23 cellular contexts compared by ENCODE assay signal in the genomic region with DNA sequence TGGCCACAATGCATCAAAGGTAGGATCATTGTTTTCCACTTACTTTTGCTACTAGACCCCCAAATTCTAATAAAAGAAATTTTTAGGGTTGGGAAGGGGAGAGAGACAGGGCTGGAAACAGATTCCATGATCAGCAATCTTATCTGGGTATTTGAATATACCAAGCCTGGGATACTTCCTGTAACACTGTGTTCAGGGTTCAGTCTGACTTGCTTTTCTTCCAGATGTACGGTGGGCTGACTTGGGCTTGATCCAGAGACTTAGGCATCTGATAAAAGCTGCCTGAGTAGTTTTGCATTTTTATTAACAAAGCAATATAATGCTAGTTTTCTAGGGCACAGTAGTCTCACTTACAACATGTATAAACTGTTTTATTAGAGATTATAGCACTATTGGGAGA. TPM values are rescaled to one million over a fixed set of nuclear protein-coding genes. Genes with fewer than 3 reads are reported as not detected.
"Had no signal": no experiment of that assay in that cellular context is flagged by ENCODE, and none has a peak within 500 bp of the region (broad histone marks: within the 10 kb centered on the region; RNA-seq: fewer than 3 reads in every experiment).

No MANE protein-coding gene starts in this region.

- DNase-seq: activated CD4-positive, alpha-beta T cell treated with anti-CD3 and anti-CD28 coated beads for 1 hour; activated gamma-delta T cell; cerebellar nuclear complex; cortex of kidney; hypothalamus; islet precursor cell; left colon; lower lobe of right lung; natural killer cell; pancreas; stimulated activated CD4-positive, alpha-beta T cell treated with anti-CD3 and anti-CD28 coated beads, Interleukin-4, amount 100 ng/mL, for 24 hours; stomach; trophoblast cell; WERI-Rb-1 had no signal

- H3K36me3 Mint-ChIP-seq: activated naive CD4-positive, alpha-beta T cell treated with anti-CD3 and anti-CD28 coated beads, Interleukin-2, amount 50 U/mL, for 24 hours; natural killer cell; stimulated activated effector memory CD8-positive, alpha-beta T cell treated with anti-CD3 and anti-CD28 coated beads, Interleukin-12 subunit alpha, Interleukin-12 subunit beta, amount 100 ng/mL, for 72 hours had no signal

- H3K4me3 ChIP-seq: ascending aorta, lower lobe of right lung, pancreas, stomach had no signal

- H3K4me1 Mint-ChIP-seq: activated naive CD4-positive, alpha-beta T cell treated with anti-CD3 and anti-CD28 coated beads, Interleukin-2, amount 50 U/mL, for 24 hours; natural killer cell; stimulated activated effector memory CD8-positive, alpha-beta T cell treated with anti-CD3 and anti-CD28 coated beads, Interleukin-12 subunit alpha, Interleukin-12 subunit beta, amount 100 ng/mL, for 72 hours had no signal

- H3K4me3 Mint-ChIP-seq: activated naive CD4-positive, alpha-beta T cell treated with anti-CD3 and anti-CD28 coated beads, Interleukin-2, amount 50 U/mL, for 24 hours; natural killer cell; stimulated activated effector memory CD8-positive, alpha-beta T cell treated with anti-CD3 and anti-CD28 coated beads, Interleukin-12 subunit alpha, Interleukin-12 subunit beta, amount 100 ng/mL, for 72 hours had no signal

- H3K4me1 ChIP-seq: ascending aorta, lower lobe of right lung had no signal

- H3K9me3 ChIP-seq: ascending aorta, neutrophil, pancreas had no signal

- H3K9me3 Mint-ChIP-seq: activated naive CD4-positive, alpha-beta T cell treated with anti-CD3 and anti-CD28 coated beads, Interleukin-2, amount 50 U/mL, for 24 hours; stimulated activated effector memory CD8-positive, alpha-beta T cell treated with anti-CD3 and anti-CD28 coated beads, Interleukin-12 subunit alpha, Interleukin-12 subunit beta, amount 100 ng/mL, for 72 hours had no signal

- ATAC-seq: left colon; lower lobe of right lung; natural killer cell; sciatic nerve; stimulated activated effector memory CD8-positive, alpha-beta T cell treated with anti-CD3 and anti-CD28 coated beads, Interleukin-12 subunit alpha, Interleukin-12 subunit beta, amount 100 ng/mL, for 72 hours had no signal

- H3K27ac ChIP-seq: ascending aorta, lower lobe of right lung, neutrophil, pancreas, stomach, WERI-Rb-1 had no signal

- H3K36me3 ChIP-seq: ascending aorta, lower lobe of right lung, neutrophil, pancreas, stomach, WERI-Rb-1 had no signal

- H3K27ac Mint-ChIP-seq: activated naive CD4-positive, alpha-beta T cell treated with anti-CD3 and anti-CD28 coated beads, Interleukin-2, amount 50 U/mL, for 24 hours; natural killer cell; stimulated activated effector memory CD8-positive, alpha-beta T cell treated with anti-CD3 and anti-CD28 coated beads, Interleukin-12 subunit alpha, Interleukin-12 subunit beta, amount 100 ng/mL, for 72 hours had no signal

- H3K27me3 ChIP-seq: ascending aorta, neutrophil, pancreas, stomach had no signal

- FAIRE-seq: bronchial epithelial cell, frontal cortex, pancreas had no signal

RNA-seq across cellular contexts. Expression of gene KCNMB2, which starts 49.2 kb away (rescaled TPM):
- total RNA-seq: activated CD8-positive, alpha-beta memory T cell treated with anti-CD3 and anti-CD28 coated beads for 36 hours; ascending aorta; bronchial epithelial cell; mesenteric fat pad; natural killer cell; sciatic nerve had no signal
